In genomic region chr22:43172191-43172590, GRCh38 we compare ENCODE assay signal across 12 cellular contexts. TPM values are rescaled to one million over a fixed set of nuclear protein-coding genes. Genes with fewer than 3 reads are reported as not detected.
A peak's percentile ranks its signal among the peaks of the same experiment; 100 is the strongest.
DNase-seq lines count a peak whose midpoint lies in the region; ATAC-seq, FAIRE-seq and TF ChIP-seq lines count a peak whose summit lies in the region.
"Had no signal": no experiment of that assay in that cellular context is flagged by ENCODE, and none has a peak within 500 bp of the region (broad histone marks: within the 10 kb centered on the region; RNA-seq: fewer than 3 reads in every experiment).

No MANE protein-coding gene starts in this region.

- H3K9me3 ChIP-seq in BLaER1 (no peaks in the 10 kb centered on the region), HCT116 (ENCODE audit: control insufficient read depth in 1 of 2, insufficient read depth in 1 of 2, low read depth in 1 of 2, low read length in 2 of 2) (no peaks in the 10 kb centered on the region), colonic mucosa (no peaks in the 10 kb centered on the region), spleen (no peaks in the 10 kb centered on the region)
- H3K9me3 ChIP-seq: A549 had no signal

- intact Hi-C loops in HCT116 (cut with micrococcal nuclease) (no loop called here), colonic mucosa (cut with DNase I) (no loop called here), spleen (cut with DNase I; ENCODE audit: low total_unique reads) (no loop called here)

- no peak for TF ChIP-seq RAD21 in HCT116 (IDR thresholded peaks at IDR 0.05; ENCODE audit: low read depth)

- 92 to 98% (median 97%) methylated on average over 18 to 19 of the region's 19 CpGs for WGBS in spleen, 5 donors

- peaks cover 100% of the 10 kb centered on the region for H3K36me3 ChIP-seq in BLaER1
- H3K36me3 ChIP-seq in HCT116 (ENCODE audit: control insufficient read depth in 1 of 2, insufficient read depth in 2 of 2, low read length in 2 of 2): peaks cover 17 to 42% of the 10 kb centered on the region in 2 experiments; a peak in 3 of 4 replicates
- no peaks in the 10 kb centered on the region for H3K36me3 ChIP-seq in colonic mucosa
- H3K36me3 ChIP-seq in spleen: peaks cover 0 to 98% (median 68%) of the 10 kb centered on the region in 6 donors

- H3K27ac ChIP-seq in BLaER1 (no peak overlapping the region), HCT116 (ENCODE audit: low read depth, low read length) (no peak overlapping the region), colonic mucosa (peak overlapping the region; percentile 43), spleen (no peak overlapping the region)
- H3K27ac ChIP-seq: A549 had no signal

- TF ChIP-seq POLR2A in HCT116 (IDR thresholded peaks at IDR 0.05; ENCODE audit: borderline replicate concordance, extremely low read depth, insufficient read depth, insufficient read length) (no peak), spleen (IDR thresholded peaks at IDR 0.05) (no peak), H54 (IDR thresholded peaks at IDR 0.05; ENCODE audit: low read depth, low read length) (no peak)

- H3K4me1 ChIP-seq in BLaER1 (peaks cover 44% of the 10 kb centered on the region), HCT116 (ENCODE audit: control insufficient read depth in 1 of 2, insufficient read depth in 2 of 2, low read length in 2 of 2) (no peaks in the 10 kb centered on the region), colonic mucosa (no peaks in the 10 kb centered on the region), spleen (peaks cover 0 to 12% (median 3%) of the 10 kb centered on the region in 6 donors)
- H3K4me1 ChIP-seq: A549 had no signal

- TSS peak; percentile 17 for BruUV-seq in HCT116 (replicated peaks; lab: Mats Ljungman, UMichigan)

- RAD21 ChIA-PET in HCT116 (lab: Charles Lee; ENCODE audit: low non-redundant PET in 1 of 2, low total read pairs in 2 of 2, uncharacterized antibody in 2 of 2, unreplicated experiment in 2 of 2): no interaction called here

- TF ChIP-seq CTCF in HCT116 (IDR thresholded peaks at IDR 0.05 in 2 of 3, conservative IDR thresholded peaks at IDR 0.05 in 1 of 3; ENCODE audit: borderline replicate concordance in 1 of 3, insufficient read depth in 1 of 3, low read depth in 2 of 3, low read length in 2 of 3) (no peak), colonic mucosa (IDR thresholded peaks at IDR 0.05) (no peak), spleen (IDR thresholded peaks at IDR 0.05 in 8 of 11, conservative IDR thresholded peaks at IDR 0.05 in 3 of 11) (no peak)

- POLR2A ChIA-PET in HCT116 (lab: Charles Lee): no interaction called here

- H2AFZ ChIP-seq in HCT116 (ENCODE audit: low read depth, low read length, poor library complexity, severe bottlenecking): no peak overlapping the region

- no peak for DNase-seq in HCT116 (ENCODE audit: low read depth, low spot score)
- DNase-seq in colonic mucosa: no peak
- DNase-seq in spleen: peak; percentile 55
- no peak for DNase-seq in cerebellar nuclear complex (lab: John Stamatoyannopoulos, UW)
- no peak for DNase-seq in H54 (ENCODE audit: insufficient read length, low spot score)
- DNase-seq: CD4-positive, CD25-positive, alpha-beta regulatory T cell; DMS53; GF-D8 had no signal

- 0 out of 2 replicates have a peak overlapping the region, but pooled peaks have one; percentile 10 for H3K9ac ChIP-seq in BLaER1
- no peak overlapping the region for H3K9ac ChIP-seq in HCT116 (ENCODE audit: low read length)
- H3K9ac ChIP-seq in colonic mucosa (ENCODE audit: low read depth in 2 of 2, low read length in 2 of 2): no peak overlapping the region

- no peak overlapping the region for H3K4me2 ChIP-seq in BLaER1
- no peak overlapping the region for H3K4me2 ChIP-seq in HCT116 (ENCODE audit: low read length)
- H3K4me2 ChIP-seq: A549 had no signal

- no peaks in the 10 kb centered on the region for H3K9me2 ChIP-seq in HCT116 (ENCODE audit: insufficient read depth)

- H4K20me1 ChIP-seq in BLaER1 (peaks cover 9% of the 10 kb centered on the region; the same call in 1 of the 2 replicates), HCT116 (ENCODE audit: insufficient read depth) (no peaks in the 10 kb centered on the region)

- ATAC-seq in HCT116: no peak
- ATAC-seq in HG03280 (IDR thresholded peaks at IDR 0.05; ENCODE audit: unreplicated experiment): no peak
- ATAC-seq: A549 had no signal

- CTCF ChIA-PET in HCT116 (lab: Charles Lee): no interaction called here

- FAIRE-seq in H54 (lab: Jason Lieb, UNC): no peak
- FAIRE-seq: A549, GM19239 had no signal

- H3K4me3 ChIP-seq in BLaER1 (no peak overlapping the region), HCT116 (replicated peaks in 1 of 2; ENCODE audit: low read depth in 1 of 2, low read length in 2 of 2) (no peak overlapping the region), colonic mucosa (no peak overlapping the region), spleen (no peak overlapping the region)
- H3K4me3 ChIP-seq: A549 had no signal

- H3K79me2 ChIP-seq in HCT116 (ENCODE audit: insufficient read depth, low read length): no peaks in the 10 kb centered on the region

- H3K27me3 ChIP-seq in BLaER1 (no peaks in the 10 kb centered on the region), HCT116 (ENCODE audit: insufficient read depth, low read length) (no peaks in the 10 kb centered on the region), colonic mucosa (no peaks in the 10 kb centered on the region), spleen (replicated peaks in 1 of 7) (no peaks in the 10 kb centered on the region)

TF ChIP-seq in HCT116, 20 proteins besides CTCF, POLR2A, EP300 and RAD21:
- no peak for TF ChIP-seq REST (IDR thresholded peaks at IDR 0.05; ENCODE audit: low read depth)
- TF ChIP-seq JUND (IDR thresholded peaks at IDR 0.05): no peak
- TF ChIP-seq CBX3 (IDR thresholded peaks at IDR 0.05; ENCODE audit: low read depth): no peak
- no peak for TF ChIP-seq SP1 (IDR thresholded peaks at IDR 0.05; ENCODE audit: low read depth)
- TF ChIP-seq MAX (IDR thresholded peaks at IDR 0.05): no peak
- no peak for TF ChIP-seq SIN3A (IDR thresholded peaks at IDR 0.05; ENCODE audit: low read depth)
- no peak for TF ChIP-seq SRF (IDR thresholded peaks at IDR 0.05; ENCODE audit: low read depth)
TF ChIP-seq in HCT116: peak in this region for 0.

RNA-seq across cellular contexts. Expression of gene TTLL12, which starts 14.7 kb away (rescaled TPM):
- total RNA-seq in HCT116 (2021; ENCODE audit: unreplicated experiment): 100 TPM
- 69.1 and 73.8 TPM in 2 replicates for polyA plus RNA-seq in HCT116 (2012)
- total RNA-seq in colonic mucosa: 100 to 1,000 TPM in 1 of 2 donors, 10 to 100 TPM in 1; 89.3 to 147 TPM
- total RNA-seq in spleen: 10 to 100 TPM; 16.6 to 21.6 (median 19.9) TPM
- polyA plus RNA-seq in spleen: 10 to 100 TPM in 2 of 3 donors, 1 to 10 TPM in 1; 8.7 to 19.3 (median 11.3) TPM

RNA-seq across cellular contexts. Expression of gene TSPO, which starts 20.8 kb away (rescaled TPM):
- total RNA-seq in HCT116 (2021; ENCODE audit: unreplicated experiment): 192 TPM
- polyA plus RNA-seq in HCT116 (2012): 201 and 205 TPM in 2 replicates
- 100 to 1,000 TPM; 266 to 426 TPM for total RNA-seq in colonic mucosa
- total RNA-seq in spleen: 100 to 1,000 TPM in 6 of 7 donors, 10 to 100 TPM in 1; 90.1 to 596 (median 199) TPM
- polyA plus RNA-seq in spleen: 100 to 1,000 TPM; 115 to 182 (median 122) TPM

RNA-seq across cellular contexts. Expression of gene MCAT, which starts 29.0 kb away (rescaled TPM):
- total RNA-seq in HCT116 (2021; ENCODE audit: unreplicated experiment): 34.8 TPM
- polyA plus RNA-seq in HCT116 (2012): 19.0 and 20.8 TPM in 2 replicates
- 10 to 100 TPM; 17.9 to 35.1 TPM for total RNA-seq in colonic mucosa
- 10 to 100 TPM in 5 of 7 donors, 1 to 10 TPM in 2; 8.3 to 25.3 (median 11.3) TPM for total RNA-seq in spleen
- polyA plus RNA-seq in spleen: 10 to 100 TPM in 2 of 3 donors, 1 to 10 TPM in 1; 7.6 to 13.0 (median 11.7) TPM
